In the genomic region with DNA sequence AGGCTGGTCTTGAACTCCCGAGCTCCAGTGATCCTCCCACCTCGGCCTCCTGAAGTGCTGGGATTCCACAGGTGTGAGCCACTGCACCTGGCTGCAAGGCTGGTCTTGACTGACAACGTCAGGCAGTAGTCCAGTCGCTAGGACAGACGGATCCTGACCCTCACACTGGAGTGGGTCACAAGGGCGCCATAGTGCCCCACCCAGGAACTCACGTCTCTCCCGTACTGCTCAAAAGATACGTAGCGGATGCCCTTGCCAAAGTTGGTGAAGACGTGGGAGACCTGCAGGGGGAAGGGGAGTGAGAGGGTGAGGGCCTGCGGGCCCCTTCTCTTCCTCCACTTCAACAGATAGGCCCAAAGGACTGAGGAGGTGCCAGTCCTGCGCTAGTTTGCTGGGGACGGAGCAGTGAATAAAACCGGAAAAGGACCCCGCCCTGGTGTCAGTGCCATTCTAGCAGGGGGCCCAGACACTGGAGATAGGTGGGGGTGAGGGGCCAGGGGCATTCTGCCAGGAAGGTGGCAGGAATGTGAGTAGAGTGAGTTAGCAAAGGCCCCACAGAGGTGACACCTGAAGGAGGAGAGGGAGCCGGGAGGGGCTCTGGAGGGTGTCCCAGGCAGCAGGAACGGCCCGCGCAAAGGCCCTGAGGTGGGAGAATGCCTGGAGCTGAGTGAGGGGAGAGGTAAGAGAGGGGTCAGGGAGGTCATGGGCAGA, we compare ENCODE assay signal across 25 cellular contexts. TPM values are rescaled to one million over a fixed set of nuclear protein-coding genes. Genes with fewer than 3 reads are reported as not detected.
DNase-seq lines count a peak whose midpoint lies in the region; ATAC-seq and TF ChIP-seq lines count a peak whose summit lies in the region.
"Had no signal": no experiment of that assay in that cellular context is flagged by ENCODE, and none has a peak within 500 bp of the region (broad histone marks: within the 10 kb centered on the region; RNA-seq: fewer than 3 reads in every experiment).

No MANE protein-coding gene starts in this region.

- peaks cover 8% of the 10 kb centered on the region for H3K4me1 Mint-ChIP-seq in T-helper 1 cell treated with Interleukin-12 subunit alpha and Interleukin-12 subunit beta and Interleukin-4 antibody, amounts not matched to agents 30 μg/mL and 1 μg/mL, for 36 hours (ENCODE audit: low read depth)

- in situ Hi-C loops in Panc1 (cut with HindIII; ENCODE audit: low pct_unique_long_range_greater_than_20kb, low sequenced_read_pairs): no loop called here

- H3K4me3 Mint-ChIP-seq in T-helper 1 cell treated with Interleukin-12 subunit alpha and Interleukin-12 subunit beta and Interleukin-4 antibody, amounts not matched to agents 30 μg/mL and 1 μg/mL, for 36 hours: no peak overlapping the region
- H3K4me3 Mint-ChIP-seq: CD8-positive, alpha-beta memory T cell had no signal

- 85% methylated on average over 10 of the region's 20 CpGs for WGBS in right lobe of liver (ENCODE audit: insufficient coverage, low coverage, low lambda C conversion rate, missing lambda C conversion rate)
- WGBS in spleen, 5 donors: 74 to 91% (median 87%) methylated on average over 18 to 20 of the region's 20 CpGs

- TF ChIP-seq POLR2A in right lobe of liver (IDR thresholded peaks at IDR 0.05): no peak
- TF ChIP-seq POLR2A in spleen (IDR thresholded peaks at IDR 0.05): no peak

- no peak for TF ChIP-seq CTCF in Panc1 (IDR thresholded peaks at IDR 0.05)
- no peak for TF ChIP-seq CTCF in right lobe of liver (IDR thresholded peaks at IDR 0.05)
- no peak for TF ChIP-seq CTCF in spleen (IDR thresholded peaks at IDR 0.05 in 8 of 11, conservative IDR thresholded peaks at IDR 0.05 in 3 of 11)

- H3K4me1 ChIP-seq in Panc1 (ENCODE audit: control insufficient read depth, insufficient read depth, low read length): no peaks in the 10 kb centered on the region
- no peaks in the 10 kb centered on the region for H3K4me1 ChIP-seq in right lobe of liver
- peaks cover 0 to 17% (median 2%) of the 10 kb centered on the region in 6 donors for H3K4me1 ChIP-seq in spleen

- CTCF ChIA-PET in Panc1 (lab: Charles Lee): interaction anchor here (0.6 to 1.5 kb wide), 5 partner anchors 33 to 257 kb away, joined by 3 to 6 read pairs (median 5); a partner anchor contains a TSS

- no peaks in the 10 kb centered on the region for H3K9me3 ChIP-seq in Panc1 (ENCODE audit: control insufficient read depth, insufficient read depth, low read depth, low read length)
- H3K9me3 ChIP-seq in right lobe of liver: no peaks in the 10 kb centered on the region
- H3K9me3 ChIP-seq in spleen: no peaks in the 10 kb centered on the region

- peaks cover 25% of the 10 kb centered on the region for H3K27me3 Mint-ChIP-seq in T-helper 1 cell treated with Interleukin-12 subunit alpha and Interleukin-12 subunit beta and Interleukin-4 antibody, amounts not matched to agents 30 μg/mL and 1 μg/mL, for 36 hours (ENCODE audit: low read depth)

- intact Hi-C loops in Panc1 (cut with micrococcal nuclease; ENCODE audit: unreplicated experiment) (loop anchor here (10.0 kb wide), 1 partner anchor 392 kb away; a partner anchor contains a TSS), right lobe of liver (cut with DNase I) (no loop called here), spleen (cut with DNase I; ENCODE audit: low total_unique reads) (no loop called here)

- H3K27ac ChIP-seq in Panc1 (ENCODE audit: low read length) (no peak overlapping the region), right lobe of liver (no peak overlapping the region), spleen (no peak overlapping the region)
- H3K27ac ChIP-seq: C4-2B, PC-9, RWPE1, SK-N-MC had no signal

- H3K27me3 ChIP-seq in Panc1 (ENCODE audit: control insufficient read depth, insufficient read depth, low read length) (no peaks in the 10 kb centered on the region), right lobe of liver (no peaks in the 10 kb centered on the region), spleen (replicated peaks in 1 of 7) (peaks cover 0 to 8% (median 0%) of the 10 kb centered on the region in 7 donors)

- peaks cover 13% of the 10 kb centered on the region for H3K36me3 ChIP-seq in Panc1 (ENCODE audit: control insufficient read depth, insufficient read depth, low read length)
- H3K36me3 ChIP-seq in right lobe of liver: peaks cover 0 to 6% (median 2%) of the 10 kb centered on the region in 4 donors
- no peaks in the 10 kb centered on the region for H3K36me3 ChIP-seq in spleen

- H3K36me3 Mint-ChIP-seq in T-helper 1 cell treated with Interleukin-12 subunit alpha and Interleukin-12 subunit beta and Interleukin-4 antibody, amounts not matched to agents 30 μg/mL and 1 μg/mL, for 36 hours (ENCODE audit: low read depth): no peaks in the 10 kb centered on the region
- H3K36me3 Mint-ChIP-seq: CD8-positive, alpha-beta memory T cell had no signal

- H3K9me3 Mint-ChIP-seq in T-helper 1 cell treated with Interleukin-12 subunit alpha and Interleukin-12 subunit beta and Interleukin-4 antibody, amounts not matched to agents 30 μg/mL and 1 μg/mL, for 36 hours: no peaks in the 10 kb centered on the region

- peak overlapping the region; percentile 20 for H3K27ac Mint-ChIP-seq in T-helper 1 cell treated with Interleukin-12 subunit alpha and Interleukin-12 subunit beta and Interleukin-4 antibody, amounts not matched to agents 30 μg/mL and 1 μg/mL, for 36 hours

- no TSS peak for BruUV-seq in Panc1 (replicated peaks; lab: Mats Ljungman, UMichigan)

- peak; percentile 36 for ATAC-seq in Panc1
- ATAC-seq in right lobe of liver: peak in 3 of 4 donors; percentile 25 to 28 (median 27)
- no peak for ATAC-seq in GM18498 (IDR thresholded peaks at IDR 0.05; ENCODE audit: unreplicated experiment)

- H3K4me3 ChIP-seq in Panc1 (ENCODE audit: low read depth in 2 of 2, low read length in 2 of 2) (no peak overlapping the region), right lobe of liver (no peak overlapping the region), spleen (no peak overlapping the region)
- H3K4me3 ChIP-seq: PC-9, SK-N-MC had no signal

- POLR2A ChIA-PET in Panc1 (lab: Charles Lee): interaction anchor here (0.6 to 0.7 kb wide), 3 partner anchors 12 to 831 kb away, joined by 3 to 10 read pairs (median 3); a partner anchor contains a TSS

- no peak for DNase-seq in T-helper 1 cell
- DNase-seq in Panc1 (ENCODE audit: low read depth, low spot score): no peak
- peak in 2 of 3 donors; percentile 15 to 21 for DNase-seq in right lobe of liver
- peak; percentile 42 for DNase-seq in spleen
- DNase-seq in NCI-H1105 (lab: John Stamatoyannopoulos, UW): no peak
- no peak for DNase-seq in NCI-H524 (lab: John Stamatoyannopoulos, UW)
- DNase-seq: 8988T, Calu3, DMS153, Karpas-422, NCI-H1417, NCI-H187, NCI-H446 treated with DMSO at 0.1 percent for 48 hours, NCI-H748 treated with DMSO at 0.1 percent for 48 hours, PC-9, SHP77 treated with DMSO at 0.1 percent for 48 hours had no signal

RNA-seq across cellular contexts. Expression of a gene that starts 11.9 kb away (rescaled TPM):
- total RNA-seq in Panc1 (2021; ENCODE audit: unreplicated experiment) (511 TPM), right lobe of liver (10 to 100 TPM; 21.2 to 49.5 (median 24.0) TPM), spleen (10 to 100 TPM; 23.2 to 32.6 (median 26.0) TPM)
- polyA plus RNA-seq in Panc1 (2012; ENCODE audit: insufficient read length): 562 TPM
- polyA plus RNA-seq in spleen: 10 to 100 TPM; 25.5 to 47.8 (median 47.1) TPM

RNA-seq across cellular contexts. Expression of a gene that starts 12.1 kb away (rescaled TPM):
- total RNA-seq in Panc1 (2021; ENCODE audit: unreplicated experiment): 186 TPM
- 160 TPM for polyA plus RNA-seq in Panc1 (2012; ENCODE audit: insufficient read length)
- 10 to 100 TPM; 10.6 to 26.5 (median 18.7) TPM for total RNA-seq in right lobe of liver
- total RNA-seq in spleen: 10 to 100 TPM; 12.5 to 37.4 (median 24.6) TPM
- polyA plus RNA-seq in spleen: 10 to 100 TPM; 25.6 to 70.3 (median 50.7) TPM

RNA-seq across cellular contexts. Expression of a gene that starts 30.6 kb away (rescaled TPM):
- total RNA-seq in Panc1 (2021; ENCODE audit: unreplicated experiment) (1.3 TPM), right lobe of liver (under 1 TPM in 4 of 6 experiments, not detected in 2; 0.20 to 0.55 (median 0.37) TPM), spleen (1 to 10 TPM in 1 of 7 donors, under 1 TPM in 3, not detected in 3; 0.34 to 1.1 (median 0.57) TPM)
- 2.1 TPM for polyA plus RNA-seq in Panc1 (2012; ENCODE audit: insufficient read length)
- polyA plus RNA-seq in spleen: 1 to 10 TPM in 1 of 3 donors, under 1 TPM in 2; 0.77 to 2.9 (median 0.86) TPM
- total RNA-seq: G401, M059J had no signal
- polyA plus RNA-seq: AG04450; CD8-positive, alpha-beta memory T cell had no signal

RNA-seq across cellular contexts. Expression of a gene that starts 32.9 kb away (rescaled TPM):
- total RNA-seq in Panc1 (2021; ENCODE audit: unreplicated experiment) (411 TPM), right lobe of liver (10 to 100 TPM; 19.9 to 57.9 (median 36.7) TPM), spleen (1 to 10 TPM; 3.6 to 7.7 (median 5.0) TPM)
- polyA plus RNA-seq in Panc1 (2012; ENCODE audit: insufficient read length): 421 TPM
- polyA plus RNA-seq in spleen: 1 to 10 TPM in 2 of 3 donors, under 1 TPM in 1; 0.91 to 2.6 (median 2.2) TPM
- total RNA-seq: CD8-positive, alpha-beta memory T cell had no signal

RNA-seq across cellular contexts. Expression of a gene that starts 42.9 kb away (rescaled TPM):
- 185 TPM for total RNA-seq in Panc1 (2021; ENCODE audit: unreplicated experiment)
- polyA plus RNA-seq in Panc1 (2012; ENCODE audit: insufficient read length): 222 TPM
- 10 to 100 TPM; 13.2 to 27.9 (median 16.5) TPM for total RNA-seq in right lobe of liver
- 10 to 100 TPM; 18.1 to 29.0 (median 21.1) TPM for total RNA-seq in spleen
- 10 to 100 TPM; 22.8 to 33.5 (median 23.5) TPM for polyA plus RNA-seq in spleen

Comparison
In these comparisons a context has a peak if more than half of its experiments do, and no peak if none do; other contexts are left out.
1. DNase-seq: peak in right lobe of liver (2 of 3) and spleen (single experiment); none in T-helper 1 cell (0 of 5), Panc1 (single experiment), NCI-H1105 (single experiment) and NCI-H524 (0 of 2).
2. RNA of a gene that starts 11.9 kb away (total RNA-seq): 511 TPM in Panc1 (single experiment); 23.2 to 32.6 TPM in spleen and 21.2 to 49.5 TPM in right lobe of liver; every median in the first group is over 10 times any median in the second.